In genomic region chr2:238389985-238390682, GRCh38 we compare ENCODE assay signal across 11 cellular contexts. TPM values are rescaled to one million over a fixed set of nuclear protein-coding genes. Genes with fewer than 3 reads are reported as not detected.
DNase-seq lines count a peak whose midpoint lies in the region; ATAC-seq, FAIRE-seq and TF ChIP-seq lines count a peak whose summit lies in the region.
"Had no signal": no experiment of that assay in that cellular context is flagged by ENCODE, and none has a peak within 500 bp of the region (broad histone marks: within the 10 kb centered on the region; RNA-seq: fewer than 3 reads in every experiment).

No MANE protein-coding gene starts in this region.

- H4K5ac ChIP-seq in H9 (ENCODE audit: insufficient read length, low read depth, low read length) = no peak overlapping the region

- H3K36me3 ChIP-seq in PC-3 (ENCODE audit: low read depth, low read length) = no peaks in the 10 kb centered on the region

- POLR2A ChIA-PET in PC-3 (lab: Charles Lee; ENCODE audit: unreplicated experiment) = interaction anchor here (0.5 kb wide), 1 partner anchor 49 kb away, joined by 4 read pairs; no protein-coding TSS in a partner anchor

- no peak overlapping the region for H2BK5ac ChIP-seq in H9 (ENCODE audit: insufficient read length, low read length)

- H2AFZ ChIP-seq in H9 (ENCODE audit: low read length) (no peak overlapping the region), PC-3 (ENCODE audit: low read length) (no peak overlapping the region)

- H3K27me3 ChIP-seq in H9 (ENCODE audit: insufficient read depth, low read length) (no peaks in the 10 kb centered on the region), PC-3 (ENCODE audit: low read length) (no peaks in the 10 kb centered on the region)

- no peak overlapping the region for H4K8ac ChIP-seq in H9 (replicated peaks; ENCODE audit: insufficient read length, low read depth, low read length)

- H3K36me3 Mint-ChIP-seq in nephron progenitor cell (ENCODE audit: low read depth) = peaks cover 14% of the 10 kb centered on the region
- no peaks in the 10 kb centered on the region for H3K36me3 Mint-ChIP-seq in H9 (ENCODE audit: insufficient read depth in 1 of 3, low read depth in 3 of 3)

- H3K9me3 ChIP-seq in H9 (ENCODE audit: control insufficient read depth, low read depth, low read length) (no peaks in the 10 kb centered on the region), PC-3 (ENCODE audit: low read length) (no peaks in the 10 kb centered on the region)

- no peak overlapping the region for H3K23ac ChIP-seq in H9 (ENCODE audit: insufficient read length, low read depth, low read length)

- no peak overlapping the region for H4K91ac ChIP-seq in H9 (ENCODE audit: insufficient read length, low read depth, low read length)

- H3K4me1 Mint-ChIP-seq in nephron progenitor cell (peaks cover 24% of the 10 kb centered on the region), H9 (no peaks in the 10 kb centered on the region)

- no peak overlapping the region for H2BK20ac ChIP-seq in H9 (ENCODE audit: low read depth, low read length, poor library complexity, severe bottlenecking)

- ATAC-seq in PC-3 = no peak
- ATAC-seq: HCT116 had no signal

- no peaks in the 10 kb centered on the region for H3K79me1 ChIP-seq in H9 (ENCODE audit: insufficient read depth, low read depth, low read length, poor library complexity, severe bottlenecking)

- H3F3A ChIP-seq in PC-3 (ENCODE audit: low read length, unreplicated experiment) = no peaks in the 10 kb centered on the region

- H4K20me1 ChIP-seq in H9 (ENCODE audit: control insufficient read depth, insufficient read depth, insufficient read length) (no peaks in the 10 kb centered on the region), PC-3 (ENCODE audit: low read length) (no peaks in the 10 kb centered on the region)

- H3T11ph ChIP-seq in H9 (ENCODE audit: low read length) = no peak overlapping the region

- H3K4me3 Mint-ChIP-seq in nephron progenitor cell (peak overlapping the region; percentile 21), H9 (no peak overlapping the region)
- H3K4me3 Mint-ChIP-seq: CD4-positive, alpha-beta T cell; neural crest cell had no signal

- H3K9me2 ChIP-seq in PC-3 (replicated peaks; ENCODE audit: low read length) = no peaks in the 10 kb centered on the region

- H3K18ac ChIP-seq in H9 (ENCODE audit: insufficient read length, low read depth, low read length) = no peak overlapping the region

- H3K4me3 ChIP-seq in PC-3 (ENCODE audit: low read length) = no peak overlapping the region

- no peak for FAIRE-seq in RCC 7860 (lab: Jason Lieb, UNC)

- CTCF ChIA-PET in PC-3 (lab: Charles Lee) = no interaction called here

- H3K4me2 ChIP-seq in H9 (ENCODE audit: insufficient read depth, insufficient read length, low read length) (no peak overlapping the region), PC-3 (ENCODE audit: low read length) (no peak overlapping the region)

- no peaks in the 10 kb centered on the region for H3K4me1 ChIP-seq in H9 (ENCODE audit: insufficient read depth, low read length)
- 0 out of 2 replicates have a peak, but pooled peaks cover 3% of the 10 kb centered on the region for H3K4me1 ChIP-seq in PC-3 (ENCODE audit: insufficient read depth, low read length)

- intact Hi-C loops in PC-3 (cut with micrococcal nuclease) = no loop called here

- H3K9ac ChIP-seq in H9 (ENCODE audit: extremely low read depth, insufficient read length, low read length) = no peak overlapping the region
- H3K9ac ChIP-seq in PC-3 (ENCODE audit: low read length) = no peak overlapping the region

- no peak overlapping the region for H3K4ac ChIP-seq in H9 (ENCODE audit: low read depth, low read length)

- no peaks in the 10 kb centered on the region for H3K79me2 ChIP-seq in H9 (ENCODE audit: insufficient read depth, low read length)
- no peaks in the 10 kb centered on the region for H3K79me2 ChIP-seq in PC-3 (ENCODE audit: low read length)

- no peak overlapping the region for H2BK12ac ChIP-seq in H9 (ENCODE audit: insufficient read length, low read depth, low read length)

- DNase-seq in DMS53 treated with DMSO at 0.1 percent for 48 hours (lab: John Stamatoyannopoulos, UW; ENCODE audit: unreplicated experiment) (peak; percentile 98), NCI-H2107 treated with DMSO at 0.1 percent for 48 hours (lab: John Stamatoyannopoulos, UW; ENCODE audit: unreplicated experiment) (peak; percentile 62), dermis blood vessel endothelial cell (peak; percentile 58), nephron progenitor cell (no peak), H9 (no peak), PC-3 (no peak), RCC 7860 (ENCODE audit: low spot score) (no peak)
- no peak for DNase-seq in activated naive CD4-positive, alpha-beta T cell (lab: John Stamatoyannopoulos, UW)
- DNase-seq: CD4-positive, alpha-beta T cell had no signal

- H3K23me2 ChIP-seq in H9 (ENCODE audit: insufficient read length, low read depth, low read length, poor library complexity, severe bottlenecking) = no peaks in the 10 kb centered on the region

- BruUV-seq in PC-3 (replicated peaks; lab: Mats Ljungman, UMichigan) = no TSS peak

- H3K27ac Mint-ChIP-seq in nephron progenitor cell (no peak overlapping the region), H9 (peak overlapping the region in 1 of 3 experiments; percentile 67; a peak in 3 of 7 replicates)
- H3K27ac Mint-ChIP-seq: CD4-positive, alpha-beta T cell had no signal

- H2BK120ac ChIP-seq in H9 (ENCODE audit: low read depth, low read length, poor library complexity, severe bottlenecking) = no peak overlapping the region

- H3K14ac ChIP-seq in H9 (ENCODE audit: insufficient read depth, low read length) = no peak overlapping the region; the same call in 1 of the 2 replicates

- 100% methylated on average over 1 of the region's 11 CpGs for WGBS in H9 (ENCODE audit: extremely low coverage, insufficient read length, low lambda C conversion rate)

- H3K27ac ChIP-seq in H9 (ENCODE audit: insufficient read length, low read depth, low read length) (no peak overlapping the region), PC-3 (ENCODE audit: low read length) (no peak overlapping the region)

- H3K27me3 Mint-ChIP-seq in nephron progenitor cell (ENCODE audit: low read depth, poor library complexity) (no peaks in the 10 kb centered on the region), H9 (ENCODE audit: low read depth) (no peaks in the 10 kb centered on the region)
- H3K27me3 Mint-ChIP-seq: CD4-positive, alpha-beta T cell had no signal

- no peak overlapping the region for H2BK15ac ChIP-seq in H9 (ENCODE audit: low read depth, low read length)

- no peak overlapping the region for H2AK5ac ChIP-seq in H9 (ENCODE audit: insufficient read length, low read length)

- no peak overlapping the region for H3K56ac ChIP-seq in H9 (ENCODE audit: insufficient read length, low read depth, low read length)

- no peak for TF ChIP-seq CTCF in nephron progenitor cell (IDR thresholded peaks at IDR 0.05)
- TF ChIP-seq CTCF in H9 (conservative IDR thresholded peaks at IDR 0.05) = no peak
- TF ChIP-seq CTCF in PC-3 (conservative IDR thresholded peaks at IDR 0.05; ENCODE audit: low read depth, low read length) = no peak

- no peaks in the 10 kb centered on the region for H3K9me3 Mint-ChIP-seq in nephron progenitor cell
- no peaks in the 10 kb centered on the region for H3K9me3 Mint-ChIP-seq in H9
- H3K9me3 Mint-ChIP-seq: CD4-positive, alpha-beta T cell; neural crest cell had no signal

RNA-seq across cellular contexts. Expression of gene ASB1, which starts 36.6 kb away (rescaled TPM):
- total RNA-seq in dermis blood vessel endothelial cell (8.5 and 24.3 TPM in 2 replicates), H9 (2021) (46.0 and 49.4 TPM in 2 replicates), PC-3 (2014; rRNA removed) (28.9 and 60.0 TPM in 2 replicates)

Comparison
In these comparisons a context has a peak if more than half of its experiments do, and no peak if none do; other contexts are left out.
1. DNase-seq: peak in DMS53 treated with DMSO at 0.1 percent for 48 hours (single experiment), NCI-H2107 treated with DMSO at 0.1 percent for 48 hours (single experiment) and dermis blood vessel endothelial cell (single experiment); none in nephron progenitor cell (single experiment), H9 (single experiment), PC-3 (single experiment), RCC 7860 (single experiment) and activated naive CD4-positive, alpha-beta T cell (0 of 4).